ENCODE assay signal across 2 cellular contexts in the genomic region with DNA sequence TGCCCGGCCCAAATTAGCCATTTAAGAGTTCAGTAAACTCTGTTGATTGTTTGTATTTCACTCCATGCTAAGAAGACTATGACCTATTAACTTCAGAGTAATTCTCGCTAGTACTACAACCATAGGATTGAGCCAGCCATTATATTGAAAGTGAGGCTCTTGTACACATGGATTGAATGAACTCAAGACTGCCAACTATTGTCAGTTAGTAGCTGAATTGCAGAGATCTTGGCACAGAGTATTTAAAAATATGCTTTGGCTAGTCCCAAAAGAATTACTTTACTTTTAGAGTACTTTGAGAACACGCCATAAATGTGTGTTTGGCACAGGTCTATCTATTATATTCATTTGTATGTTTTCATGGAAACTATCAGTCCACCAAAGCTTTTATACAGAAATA.
TF ChIP-seq lines count a peak whose summit lies in the region.

No MANE protein-coding gene starts in this region.

TF ChIP-seq in A549, 52 proteins besides CTCF, POLR2A, EP300 and RAD21:
- TF ChIP-seq KDM1A (IDR thresholded peaks at IDR 0.05; ENCODE audit: low read depth) (no peak), HOXB5 (CRISPR knock-in tag; IDR thresholded peaks at IDR 0.05) (no peak), NR3C1 (IDR thresholded peaks at IDR 0.05) (no peak), HOXB13 (CRISPR knock-in tag; IDR thresholded peaks at IDR 0.05; ENCODE audit: low read depth) (no peak), MAZ (IDR thresholded peaks at IDR 0.05; ENCODE audit: borderline replicate concordance, low read depth, low read length) (no peak), SREBF2 (IDR thresholded peaks at IDR 0.05) (no peak), ESRRA (IDR thresholded peaks at IDR 0.05; ENCODE audit: borderline replicate concordance, low read length) (no peak), CHD4 (IDR thresholded peaks at IDR 0.05; ENCODE audit: borderline replicate concordance) (no peak), MYC (IDR thresholded peaks at IDR 0.05; ENCODE audit: borderline replicate concordance, low read length) (no peak), EHMT2 (IDR thresholded peaks at IDR 0.05; ENCODE audit: low read depth) (no peak), KDM5A (IDR thresholded peaks at IDR 0.05) (no peak), JUNB (IDR thresholded peaks at IDR 0.05) (no peak), NFE2L2 (conservative IDR thresholded peaks at IDR 0.05; ENCODE audit: low read length) (no peak), HDAC2 (IDR thresholded peaks at IDR 0.05) (no peak), SMC3 (IDR thresholded peaks at IDR 0.05) (no peak), FOSB (CRISPR knock-in tag; IDR thresholded peaks at IDR 0.05) (no peak)
- TF ChIP-seq, protein P1, sequence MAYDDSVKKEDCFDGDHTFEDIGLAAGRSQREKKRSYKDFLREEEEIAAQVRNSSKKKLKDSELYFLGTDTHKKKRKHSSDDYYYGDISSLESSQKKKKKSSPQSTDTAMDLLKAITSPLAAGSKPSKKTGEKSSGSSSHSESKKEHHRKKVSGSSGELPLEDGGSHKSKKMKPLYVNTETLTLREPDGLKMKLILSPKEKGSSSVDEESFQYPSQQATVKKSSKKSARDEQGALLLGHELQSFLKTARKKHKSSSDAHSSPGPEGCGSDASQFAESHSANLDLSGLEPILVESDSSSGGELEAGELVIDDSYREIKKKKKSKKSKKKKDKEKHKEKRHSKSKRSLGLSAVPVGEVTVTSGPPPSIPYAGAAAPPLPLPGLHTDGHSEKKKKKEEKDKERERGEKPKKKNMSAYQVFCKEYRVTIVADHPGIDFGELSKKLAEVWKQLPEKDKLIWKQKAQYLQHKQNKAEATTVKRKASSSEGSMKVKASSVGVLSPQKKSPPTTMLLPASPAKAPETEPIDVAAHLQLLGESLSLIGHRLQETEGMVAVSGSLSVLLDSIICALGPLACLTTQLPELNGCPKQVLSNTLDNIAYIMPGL (CRISPR knock-in tag; IDR thresholded peaks at IDR 0.05; ENCODE audit: borderline replicate concordance), result no peak
- TF ChIP-seq, protein P2, sequence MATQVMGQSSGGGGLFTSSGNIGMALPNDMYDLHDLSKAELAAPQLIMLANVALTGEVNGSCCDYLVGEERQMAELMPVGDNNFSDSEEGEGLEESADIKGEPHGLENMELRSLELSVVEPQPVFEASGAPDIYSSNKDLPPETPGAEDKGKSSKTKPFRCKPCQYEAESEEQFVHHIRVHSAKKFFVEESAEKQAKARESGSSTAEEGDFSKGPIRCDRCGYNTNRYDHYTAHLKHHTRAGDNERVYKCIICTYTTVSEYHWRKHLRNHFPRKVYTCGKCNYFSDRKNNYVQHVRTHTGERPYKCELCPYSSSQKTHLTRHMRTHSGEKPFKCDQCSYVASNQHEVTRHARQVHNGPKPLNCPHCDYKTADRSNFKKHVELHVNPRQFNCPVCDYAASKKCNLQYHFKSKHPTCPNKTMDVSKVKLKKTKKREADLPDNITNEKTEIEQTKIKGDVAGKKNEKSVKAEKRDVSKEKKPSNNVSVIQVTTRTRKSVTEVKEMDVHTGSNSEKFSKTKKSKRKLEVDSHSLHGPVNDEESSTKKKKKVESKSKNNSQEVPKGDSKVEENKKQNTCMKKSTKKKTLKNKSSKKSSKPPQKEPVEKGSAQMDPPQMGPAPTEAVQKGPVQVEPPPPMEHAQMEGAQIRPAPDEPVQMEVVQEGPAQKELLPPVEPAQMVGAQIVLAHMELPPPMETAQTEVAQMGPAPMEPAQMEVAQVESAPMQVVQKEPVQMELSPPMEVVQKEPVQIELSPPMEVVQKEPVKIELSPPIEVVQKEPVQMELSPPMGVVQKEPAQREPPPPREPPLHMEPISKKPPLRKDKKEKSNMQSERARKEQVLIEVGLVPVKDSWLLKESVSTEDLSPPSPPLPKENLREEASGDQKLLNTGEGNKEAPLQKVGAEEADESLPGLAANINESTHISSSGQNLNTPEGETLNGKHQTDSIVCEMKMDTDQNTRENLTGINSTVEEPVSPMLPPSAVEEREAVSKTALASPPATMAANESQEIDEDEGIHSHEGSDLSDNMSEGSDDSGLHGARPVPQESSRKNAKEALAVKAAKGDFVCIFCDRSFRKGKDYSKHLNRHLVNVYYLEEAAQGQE (IDR thresholded peaks at IDR 0.05), result no peak
- TF ChIP-seq, protein P3, sequence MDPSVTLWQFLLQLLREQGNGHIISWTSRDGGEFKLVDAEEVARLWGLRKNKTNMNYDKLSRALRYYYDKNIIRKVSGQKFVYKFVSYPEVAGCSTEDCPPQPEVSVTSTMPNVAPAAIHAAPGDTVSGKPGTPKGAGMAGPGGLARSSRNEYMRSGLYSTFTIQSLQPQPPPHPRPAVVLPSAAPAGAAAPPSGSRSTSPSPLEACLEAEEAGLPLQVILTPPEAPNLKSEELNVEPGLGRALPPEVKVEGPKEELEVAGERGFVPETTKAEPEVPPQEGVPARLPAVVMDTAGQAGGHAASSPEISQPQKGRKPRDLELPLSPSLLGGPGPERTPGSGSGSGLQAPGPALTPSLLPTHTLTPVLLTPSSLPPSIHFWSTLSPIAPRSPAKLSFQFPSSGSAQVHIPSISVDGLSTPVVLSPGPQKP (IDR thresholded peaks at IDR 0.05; ENCODE audit: low read depth, low read length), result no peak
- TF ChIP-seq, protein P4, sequence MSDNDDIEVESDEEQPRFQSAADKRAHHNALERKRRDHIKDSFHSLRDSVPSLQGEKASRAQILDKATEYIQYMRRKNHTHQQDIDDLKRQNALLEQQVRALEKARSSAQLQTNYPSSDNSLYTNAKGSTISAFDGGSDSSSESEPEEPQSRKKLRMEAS (IDR thresholded peaks at IDR 0.05), result no peak

TF ChIP-seq in IMR-90, 13 proteins besides CTCF, POLR2A, EP300 and RAD21:
- TF ChIP-seq NFE2L2 (IDR thresholded peaks at IDR 0.05; ENCODE audit: low read depth, low read length), result no peak
- no peak for TF ChIP-seq RFX5 (IDR thresholded peaks at IDR 0.05; ENCODE audit: low read depth, low read length)
- no peak for TF ChIP-seq MAZ (IDR thresholded peaks at IDR 0.05; ENCODE audit: borderline replicate concordance, low read depth, low read length)
- TF ChIP-seq CEBPB (IDR thresholded peaks at IDR 0.05; ENCODE audit: low read depth, low read length), result no peak
- no peak for TF ChIP-seq SMC3 (IDR thresholded peaks at IDR 0.05; ENCODE audit: low read depth, low read length)
- TF ChIP-seq RCOR1 (IDR thresholded peaks at IDR 0.05; ENCODE audit: insufficient replicate concordance, low read length), result no peak
- TF ChIP-seq FOS (IDR thresholded peaks at IDR 0.05; ENCODE audit: low read depth, low read length), result no peak
- TF ChIP-seq CHD1 (IDR thresholded peaks at IDR 0.05; ENCODE audit: low read depth, low read length), result no peak
- TF ChIP-seq BHLHE40 (IDR thresholded peaks at IDR 0.05; ENCODE audit: low read depth, low read length), result no peak
- TF ChIP-seq, protein P3 (IDR thresholded peaks at IDR 0.05; ENCODE audit: borderline replicate concordance, low read depth, low read length), result no peak
- TF ChIP-seq, protein P5, sequence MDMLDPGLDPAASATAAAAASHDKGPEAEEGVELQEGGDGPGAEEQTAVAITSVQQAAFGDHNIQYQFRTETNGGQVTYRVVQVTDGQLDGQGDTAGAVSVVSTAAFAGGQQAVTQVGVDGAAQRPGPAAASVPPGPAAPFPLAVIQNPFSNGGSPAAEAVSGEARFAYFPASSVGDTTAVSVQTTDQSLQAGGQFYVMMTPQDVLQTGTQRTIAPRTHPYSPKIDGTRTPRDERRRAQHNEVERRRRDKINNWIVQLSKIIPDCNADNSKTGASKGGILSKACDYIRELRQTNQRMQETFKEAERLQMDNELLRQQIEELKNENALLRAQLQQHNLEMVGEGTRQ (IDR thresholded peaks at IDR 0.05; ENCODE audit: low read depth, low read length), result no peak
- TF ChIP-seq MAFK (IDR thresholded peaks at IDR 0.05; ENCODE audit: low read depth, low read length), result no peak
- no peak for TF ChIP-seq MXI1 (IDR thresholded peaks at IDR 0.05; ENCODE audit: borderline replicate concordance, low read depth, low read length)
